Comparison of ENCODE assay signal across 1 cellular context in the genomic region with DNA sequence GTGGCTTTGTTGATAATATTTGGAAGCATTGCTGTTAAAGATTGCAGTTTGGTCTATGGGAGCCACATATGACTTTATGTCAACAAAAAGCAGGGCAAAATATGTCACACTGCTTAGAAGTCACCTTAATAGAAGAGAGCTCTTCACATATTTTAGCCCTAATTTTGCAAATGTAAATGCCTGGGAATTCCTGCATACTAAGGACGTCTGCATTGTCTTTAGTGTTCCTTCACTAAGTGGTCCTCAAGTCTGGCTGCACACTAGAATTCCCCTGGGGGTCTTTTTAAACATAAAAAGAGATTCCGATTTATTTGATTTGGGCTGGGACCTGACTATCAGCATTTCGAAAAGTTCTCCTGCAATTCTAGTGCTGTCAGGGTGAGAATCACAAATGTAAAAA.
TF ChIP-seq lines count a peak whose summit lies in the region.

No MANE protein-coding gene starts in this region.

TF ChIP-seq in WTC11, 78 proteins besides CTCF, POLR2A, EP300 and RAD21 (continued from another document):
- TF ChIP-seq, protein P1, sequence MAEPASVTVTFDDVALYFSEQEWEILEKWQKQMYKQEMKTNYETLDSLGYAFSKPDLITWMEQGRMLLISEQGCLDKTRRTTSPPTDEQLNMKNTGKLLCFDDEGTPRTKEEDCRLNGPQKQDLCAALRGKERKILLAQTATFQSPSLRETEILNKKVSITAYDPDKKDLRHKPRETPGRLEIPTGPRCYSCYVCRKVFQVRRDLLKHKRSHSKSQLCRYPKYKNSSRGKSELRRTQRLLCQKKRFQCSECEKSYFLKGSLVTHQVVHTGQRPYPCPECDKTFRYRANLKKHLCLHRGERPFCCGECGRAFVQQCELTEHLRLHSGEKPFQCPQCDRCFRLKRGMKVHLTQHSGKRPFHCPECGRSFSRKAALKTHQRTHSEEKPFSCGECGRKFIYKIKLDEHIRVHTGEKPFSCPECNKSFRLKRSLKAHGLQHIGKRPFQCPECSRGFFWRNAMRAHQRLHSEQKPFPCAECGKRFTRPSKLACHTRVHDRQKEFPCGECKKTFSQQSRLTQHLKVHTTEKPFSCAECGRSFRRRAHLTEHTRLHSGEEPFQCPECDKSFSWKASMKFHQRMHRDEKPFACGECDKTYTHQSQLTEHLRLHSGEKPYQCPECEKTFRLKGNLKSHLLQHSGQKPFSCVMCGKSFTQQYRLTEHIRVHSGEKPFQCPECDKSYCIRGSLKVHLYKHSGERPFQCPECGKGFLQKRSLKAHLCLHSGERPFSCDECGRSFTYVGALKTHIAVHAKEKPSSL (CRISPR knock-in tag; conservative IDR thresholded peaks at IDR 0.05), result no peak
- TF ChIP-seq GTF2I (CRISPR knock-in tag; conservative IDR thresholded peaks at IDR 0.05) (no peak), GABPB1 (CRISPR knock-in tag; IDR thresholded peaks at IDR 0.05) (no peak), NR1H2 (CRISPR knock-in tag; IDR thresholded peaks at IDR 0.05) (no peak), ESRRA (CRISPR knock-in tag; IDR thresholded peaks at IDR 0.05; ENCODE audit: borderline replicate concordance) (no peak), CREB1 (CRISPR knock-in tag; IDR thresholded peaks at IDR 0.05) (no peak), TP53 (CRISPR knock-in tag; IDR thresholded peaks at IDR 0.05) (no peak)
- TF ChIP-seq, protein P2, sequence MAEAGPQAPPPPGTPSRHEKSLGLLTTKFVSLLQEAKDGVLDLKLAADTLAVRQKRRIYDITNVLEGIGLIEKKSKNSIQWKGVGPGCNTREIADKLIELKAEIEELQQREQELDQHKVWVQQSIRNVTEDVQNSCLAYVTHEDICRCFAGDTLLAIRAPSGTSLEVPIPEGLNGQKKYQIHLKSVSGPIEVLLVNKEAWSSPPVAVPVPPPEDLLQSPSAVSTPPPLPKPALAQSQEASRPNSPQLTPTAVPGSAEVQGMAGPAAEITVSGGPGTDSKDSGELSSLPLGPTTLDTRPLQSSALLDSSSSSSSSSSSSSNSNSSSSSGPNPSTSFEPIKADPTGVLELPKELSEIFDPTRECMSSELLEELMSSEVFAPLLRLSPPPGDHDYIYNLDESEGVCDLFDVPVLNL (CRISPR knock-in tag; IDR thresholded peaks at IDR 0.05; ENCODE audit: borderline replicate concordance, low read depth), result no peak
- TF ChIP-seq, protein P3, sequence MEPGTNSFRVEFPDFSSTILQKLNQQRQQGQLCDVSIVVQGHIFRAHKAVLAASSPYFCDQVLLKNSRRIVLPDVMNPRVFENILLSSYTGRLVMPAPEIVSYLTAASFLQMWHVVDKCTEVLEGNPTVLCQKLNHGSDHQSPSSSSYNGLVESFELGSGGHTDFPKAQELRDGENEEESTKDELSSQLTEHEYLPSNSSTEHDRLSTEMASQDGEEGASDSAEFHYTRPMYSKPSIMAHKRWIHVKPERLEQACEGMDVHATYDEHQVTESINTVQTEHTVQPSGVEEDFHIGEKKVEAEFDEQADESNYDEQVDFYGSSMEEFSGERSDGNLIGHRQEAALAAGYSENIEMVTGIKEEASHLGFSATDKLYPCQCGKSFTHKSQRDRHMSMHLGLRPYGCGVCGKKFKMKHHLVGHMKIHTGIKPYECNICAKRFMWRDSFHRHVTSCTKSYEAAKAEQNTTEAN (CRISPR knock-in tag; IDR thresholded peaks at IDR 0.05), result no peak
